Comparison of ENCODE assay signal across 1 cellular context in the genomic region with DNA sequence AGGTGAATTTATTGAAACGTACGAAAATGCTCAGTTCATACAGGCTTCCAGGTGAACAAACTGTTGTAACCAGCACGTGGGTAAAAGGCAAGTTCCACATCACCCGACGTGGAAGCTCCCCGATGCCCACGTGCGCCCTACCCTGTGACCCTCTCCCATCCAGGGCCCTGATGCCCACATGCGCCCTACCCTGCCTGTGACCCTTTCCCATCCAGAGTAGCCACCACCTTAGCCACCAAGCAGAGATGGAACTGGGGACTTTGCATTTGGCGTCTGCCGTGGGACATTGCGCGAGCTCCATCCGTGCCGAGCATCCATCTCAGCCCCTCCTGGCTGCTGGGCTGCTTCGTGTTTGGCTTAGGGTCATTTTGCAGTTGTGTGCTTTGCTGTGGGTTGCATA.
TF ChIP-seq lines count a peak whose summit lies in the region.

No MANE protein-coding gene starts in this region.

TF ChIP-seq in IMR-90, 13 proteins besides CTCF, POLR2A, EP300 and RAD21 (continued from another document):
- TF ChIP-seq, protein P1, sequence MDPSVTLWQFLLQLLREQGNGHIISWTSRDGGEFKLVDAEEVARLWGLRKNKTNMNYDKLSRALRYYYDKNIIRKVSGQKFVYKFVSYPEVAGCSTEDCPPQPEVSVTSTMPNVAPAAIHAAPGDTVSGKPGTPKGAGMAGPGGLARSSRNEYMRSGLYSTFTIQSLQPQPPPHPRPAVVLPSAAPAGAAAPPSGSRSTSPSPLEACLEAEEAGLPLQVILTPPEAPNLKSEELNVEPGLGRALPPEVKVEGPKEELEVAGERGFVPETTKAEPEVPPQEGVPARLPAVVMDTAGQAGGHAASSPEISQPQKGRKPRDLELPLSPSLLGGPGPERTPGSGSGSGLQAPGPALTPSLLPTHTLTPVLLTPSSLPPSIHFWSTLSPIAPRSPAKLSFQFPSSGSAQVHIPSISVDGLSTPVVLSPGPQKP (IDR thresholded peaks at IDR 0.05; ENCODE audit: borderline replicate concordance, low read depth, low read length) = no peak
- no peak for TF ChIP-seq RCOR1 (IDR thresholded peaks at IDR 0.05; ENCODE audit: insufficient replicate concordance, low read length)
TF ChIP-seq in IMR-90: peak in this region for 0.
